ENCODE assay signal across 11 cellular contexts in genomic region chr7:3559178-3559765, GRCh38.
DNase-seq lines count a peak whose midpoint lies in the region; ATAC-seq, FAIRE-seq and TF ChIP-seq lines count a peak whose summit lies in the region.
"Had no signal": no experiment of that assay in that cellular context is flagged by ENCODE, and none has a peak within 500 bp of the region (broad histone marks: within the 10 kb centered on the region; RNA-seq: fewer than 3 reads in every experiment).

No MANE protein-coding gene starts in this region.

- H2AFZ ChIP-seq in Karpas-422 (ENCODE audit: low read length) = no peak overlapping the region

- no peaks in the 10 kb centered on the region for H3K36me3 ChIP-seq in Karpas-422 (ENCODE audit: insufficient read depth, low read length)
- H3K36me3 ChIP-seq: esophagus squamous epithelium had no signal

- 27% methylated on average over 4 of the region's 4 CpGs for WGBS in A549 (ENCODE audit: missing lambda C conversion rate)

- H3K9ac ChIP-seq in Karpas-422 (ENCODE audit: low read length) = no peak overlapping the region
- H3K9ac ChIP-seq: KMS-11 had no signal

- no peaks in the 10 kb centered on the region for H4K20me1 ChIP-seq in Karpas-422 (ENCODE audit: insufficient read depth, low read depth, low read length)

- TF ChIP-seq CTCF in A549 (IDR thresholded peaks at IDR 0.05) = no peak
- TF ChIP-seq CTCF in GM13976 (IDR thresholded peaks at IDR 0.05; ENCODE audit: borderline replicate concordance, control extremely low read depth, extremely low read depth, insufficient read depth, missing control alignments) = no peak

- no peak for TF ChIP-seq RAD21 in A549 (conservative IDR thresholded peaks at IDR 0.05 in 1 of 2, IDR thresholded peaks at IDR 0.05 in 1 of 2)

- in situ Hi-C loops in GM13976 (cut with MboI; ENCODE audit: low sequenced_read_pairs, unreplicated experiment) = no loop called here

- no peaks in the 10 kb centered on the region for H3K9me2 ChIP-seq in Karpas-422 (replicated peaks; ENCODE audit: insufficient read depth, low read length)

- ATAC-seq in A549 (no peak), GM19023 (IDR thresholded peaks at IDR 0.05; ENCODE audit: unreplicated experiment) (no peak), HG02678 (IDR thresholded peaks at IDR 0.05; ENCODE audit: unreplicated experiment) (no peak)

- H3K9me3 ChIP-seq in A549 (peaks cover 13% of the 10 kb centered on the region; the same call in 2 of the 3 replicates), Karpas-422 (ENCODE audit: low read length) (no peaks in the 10 kb centered on the region)
- H3K9me3 ChIP-seq: esophagus squamous epithelium had no signal

- TF ChIP-seq EP300 in A549 (IDR thresholded peaks at IDR 0.05) = 0 out of 5 replicates have a peak, but pooled peaks of 1 of the 2 experiments have one; percentile 31

- no peaks in the 10 kb centered on the region for H3K27me3 ChIP-seq in Karpas-422 (ENCODE audit: low read length)
- H3K27me3 ChIP-seq: esophagus squamous epithelium had no signal

- FAIRE-seq in A549 (lab: Jason Lieb, UNC) (peak; percentile 49), islet of Langerhans (lab: Jason Lieb, UNC) (peak; percentile 96)

- TF ChIP-seq POLR2A in A549 (IDR thresholded peaks at IDR 0.05; ENCODE audit: low read length) = no peak

- peaks cover 11% of the 10 kb centered on the region for H3K4me1 ChIP-seq in A549
- H3K4me1 ChIP-seq in Karpas-422 (ENCODE audit: low read length) = no peaks in the 10 kb centered on the region

- DNase-seq in A549 (ENCODE audit: low read depth in 1 of 2, low spot score in 1 of 2) (peak; percentile 33 to 54), HCEC 1CT (peak; percentile 88), amniotic epithelial cell (ENCODE audit: low read depth) (peak; percentile 99), Karpas-422 (no peak), GM13976 (ENCODE audit: low spot score) (no peak)
- DNase-seq: activated T-cell treated with anti-CD3 and anti-CD28 coated beads, Interleukin-2, amount 50 U/mL, for 48 hours; esophagus squamous epithelium had no signal

- POLR2A ChIA-PET in A549 (lab: Yijun Ruan, JAX) = interaction anchor here (0.7 kb wide), 1 partner anchor 255 kb away, joined by 5 read pairs; no protein-coding TSS in a partner anchor

- CTCF ChIA-PET in A549 (lab: Yijun Ruan, JAX) = interaction anchor here (0.6 to 1.0 kb wide), 2 partner anchors 257 to 839 kb away, joined by 4 to 5 read pairs; no protein-coding TSS in a partner anchor

- H3K4me2 ChIP-seq in A549 = peak overlapping the region; percentile 44
- H3K4me2 ChIP-seq in Karpas-422 (ENCODE audit: low read depth, low read length, poor library complexity, severe bottlenecking) = no peak overlapping the region
- H3K4me2 ChIP-seq: KMS-11 had no signal

- H3K27ac ChIP-seq in A549 (no peak overlapping the region), Karpas-422 (ENCODE audit: low read length) (no peak overlapping the region)
- H3K27ac ChIP-seq: esophagus squamous epithelium, KMS-11 had no signal

- H3K4me3 ChIP-seq in A549 = no peak overlapping the region
- no peak overlapping the region for H3K4me3 ChIP-seq in Karpas-422 (ENCODE audit: low read length)
- H3K4me3 ChIP-seq: esophagus squamous epithelium had no signal

- H3K79me2 ChIP-seq in Karpas-422 (ENCODE audit: low read length) = no peaks in the 10 kb centered on the region

TF ChIP-seq in A549, 52 proteins besides CTCF, POLR2A, EP300 and RAD21:
- no peak for TF ChIP-seq BCL3 (IDR thresholded peaks at IDR 0.05)
- no peak for TF ChIP-seq RFX5 (IDR thresholded peaks at IDR 0.05)
- no peak for TF ChIP-seq FOSB (CRISPR knock-in tag; IDR thresholded peaks at IDR 0.05)
- 0 out of 2 replicates have a peak, but pooled peaks have one; percentile 35 for TF ChIP-seq JUNB (IDR thresholded peaks at IDR 0.05)
- TF ChIP-seq TFCP2L1 (CRISPR knock-in tag; IDR thresholded peaks at IDR 0.05) = no peak
- no peak for TF ChIP-seq RARB (CRISPR knock-in tag; IDR thresholded peaks at IDR 0.05)
- TF ChIP-seq CHD2 (IDR thresholded peaks at IDR 0.05; ENCODE audit: low read length, partially characterized antibody) = no peak
- TF ChIP-seq KDM1A (IDR thresholded peaks at IDR 0.05; ENCODE audit: low read depth) = no peak
- TF ChIP-seq MYC (IDR thresholded peaks at IDR 0.05; ENCODE audit: borderline replicate concordance, low read length) = no peak
- peak; percentile 13; the same call in 1 of the 2 replicates for TF ChIP-seq FOSL2 (IDR thresholded peaks at IDR 0.05)
- no peak; the same call in 1 of the 2 replicates for TF ChIP-seq FOSL2 (CRISPR knock-in tag; IDR thresholded peaks at IDR 0.05)

Comparison
In these comparisons a context has a peak if more than half of its experiments do, and no peak if none do; other contexts are left out.
1. DNase-seq: peak in A549 (2 of 2), HCEC 1CT (single experiment) and amniotic epithelial cell (single experiment); none in Karpas-422 (single experiment) and GM13976 (single experiment).